Comparison of ENCODE assay signal across 17 cellular contexts in the genomic region with DNA sequence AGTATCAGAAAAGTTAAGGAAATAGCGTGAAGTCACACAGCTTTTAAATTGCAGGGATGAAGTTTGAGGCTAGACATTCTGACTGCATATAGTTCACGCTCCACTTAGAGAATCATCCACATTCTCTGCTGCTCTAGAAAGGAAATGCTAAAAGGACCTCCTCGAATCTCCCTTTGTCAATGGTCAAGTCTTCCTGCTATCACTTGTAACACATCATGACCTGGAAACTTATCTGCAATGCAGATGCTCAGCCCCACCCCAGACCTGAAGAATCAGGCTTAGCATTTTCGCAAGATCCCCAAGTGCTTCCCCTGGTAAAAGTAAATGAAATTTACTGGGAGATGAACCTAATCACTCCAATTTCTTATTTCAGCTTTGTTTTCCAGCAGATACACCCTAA.
DNase-seq lines count a peak whose midpoint lies in the region; ATAC-seq, FAIRE-seq and TF ChIP-seq lines count a peak whose summit lies in the region.
"Had no signal": no experiment of that assay in that cellular context is flagged by ENCODE, and none has a peak within 500 bp of the region (broad histone marks: within the 10 kb centered on the region; RNA-seq: fewer than 3 reads in every experiment).

No MANE protein-coding gene starts in this region.

- H2AK5ac ChIP-seq in H1 (ENCODE audit: low read depth, low read length) (no peak overlapping the region), mesenchymal stem cell (ENCODE audit: low read length, severe bottlenecking) (peak overlapping the region; percentile 16)

- no peak overlapping the region for H3K4me3 ChIP-seq in GM23338
- H3K4me3 ChIP-seq in PC-9, result no peak overlapping the region
- H3K4me3 ChIP-seq in H1 (ENCODE audit: extremely low read depth in 1 of 4, insufficient read depth in 2 of 4, low read depth in 3 of 4, low read length in 4 of 4), result 0 out of 8 replicates have a peak overlapping the region, but pooled peaks of 1 of the 4 experiments have one; percentile 3
- H3K4me3 ChIP-seq in mesenchymal stem cell (ENCODE audit: insufficient read depth in 1 of 2, low read depth in 1 of 2, low read length in 2 of 2), result no peak overlapping the region
- H3K4me3 ChIP-seq in gastroesophageal sphincter, result no peak overlapping the region
- H3K4me3 ChIP-seq: A549 had no signal

- H3K23me2 ChIP-seq in H1 (ENCODE audit: low read depth, low read length), result no peaks in the 10 kb centered on the region

- H3K56ac ChIP-seq in H1 (replicated peaks; ENCODE audit: insufficient read length, low read depth, low read length), result no peak overlapping the region

- H3F3A ChIP-seq in GM23338 (replicated peaks; ENCODE audit: low read depth), result no peaks in the 10 kb centered on the region
- H3F3A ChIP-seq in PC-9 (ENCODE audit: insufficient read depth, low read depth), result peaks cover 9% of the 10 kb centered on the region; the same call in 1 of the 2 replicates

- H2AFZ ChIP-seq in GM23338 (no peak overlapping the region), PC-9 (no peak overlapping the region), H1 (ENCODE audit: low read length) (no peak overlapping the region), mesenchymal stem cell (ENCODE audit: low read depth, low read length) (no peak overlapping the region)

- peak overlapping the region; percentile 36 for H3K4me2 ChIP-seq in GM23338
- no peak overlapping the region for H3K4me2 ChIP-seq in PC-9
- peak overlapping the region; percentile 17 to 35; a peak in 2 of 4 replicates for H3K4me2 ChIP-seq in H1 (ENCODE audit: insufficient read depth in 1 of 2, low read depth in 2 of 2, low read length in 2 of 2)
- H3K4me2 ChIP-seq in mesenchymal stem cell (ENCODE audit: low read length, poor library complexity, severe bottlenecking), result no peak overlapping the region
- H3K4me2 ChIP-seq: A549 had no signal

- H3K36me3 ChIP-seq in GM23338 (ENCODE audit: insufficient read depth), result no peaks in the 10 kb centered on the region
- no peaks in the 10 kb centered on the region for H3K36me3 ChIP-seq in PC-9 (ENCODE audit: low read depth)
- no peaks in the 10 kb centered on the region for H3K36me3 ChIP-seq in H1 (ENCODE audit: control insufficient read depth in 2 of 4, insufficient read depth in 4 of 4, low read length in 3 of 4)
- H3K36me3 ChIP-seq in mesenchymal stem cell (ENCODE audit: control insufficient read depth in 1 of 2, insufficient read depth in 2 of 2, low read depth in 1 of 2, low read length in 2 of 2), result no peaks in the 10 kb centered on the region
- H3K36me3 ChIP-seq in gastroesophageal sphincter, result no peaks in the 10 kb centered on the region

- H3K14ac ChIP-seq in H1 (ENCODE audit: insufficient read length) (no peak overlapping the region), mesenchymal stem cell (ENCODE audit: low read length in 2 of 2) (no peak overlapping the region)

- H3K9ac ChIP-seq in H1 (replicated peaks in 1 of 4; ENCODE audit: extremely low read depth in 1 of 4, low read depth in 3 of 4, low read length in 3 of 4) (no peak overlapping the region), mesenchymal stem cell (ENCODE audit: low read length) (no peak overlapping the region)

- POLR2A ChIA-PET in PC-9 (lab: Charles Lee; ENCODE audit: unreplicated experiment), result no interaction called here
- POLR2A ChIA-PET in H1 (lab: Charles Lee; ENCODE audit: partially characterized antibody), result no interaction called here

- H4K20me1 ChIP-seq in GM23338 (replicated peaks; ENCODE audit: insufficient read depth) (no peaks in the 10 kb centered on the region), PC-9 (ENCODE audit: insufficient read depth) (no peaks in the 10 kb centered on the region), H1 (replicated peaks in 1 of 2; ENCODE audit: control insufficient read depth in 1 of 2, insufficient read depth in 2 of 2, low read length in 2 of 2) (no peaks in the 10 kb centered on the region)

- TF ChIP-seq EP300 in H1 (IDR thresholded peaks at IDR 0.05; ENCODE audit: borderline replicate concordance in 1 of 2, low read depth in 2 of 2, low read length in 2 of 2) (no peak), gastroesophageal sphincter (IDR thresholded peaks at IDR 0.05) (no peak)

- peak; percentile 24; the same call in 1 of the 3 replicates for ATAC-seq in GM23338
- no peak for ATAC-seq in gastroesophageal sphincter
- no peak for ATAC-seq in HG03280 (IDR thresholded peaks at IDR 0.05; ENCODE audit: unreplicated experiment)
- ATAC-seq: A549, HepG2 had no signal

- H2BK5ac ChIP-seq in H1 (ENCODE audit: low read depth, low read length) (no peak overlapping the region), mesenchymal stem cell (ENCODE audit: low read depth, low read length, poor library complexity, severe bottlenecking) (no peak overlapping the region)

- no peak for TF ChIP-seq POLR2A in H1 (IDR thresholded peaks at IDR 0.05; ENCODE audit: control extremely low read depth in 1 of 2, low read depth in 2 of 2, low read length in 2 of 2)
- no peak for TF ChIP-seq POLR2A in gastroesophageal sphincter (IDR thresholded peaks at IDR 0.05)

- 0 out of 2 replicates have a peak overlapping the region, but pooled peaks have one; percentile 17 for H3K18ac ChIP-seq in H1 (ENCODE audit: extremely low read depth, low read length)
- no peak overlapping the region for H3K18ac ChIP-seq in mesenchymal stem cell (ENCODE audit: low read depth in 1 of 2, low read length in 2 of 2)

- H2BK120ac ChIP-seq in H1 (replicated peaks; ENCODE audit: low read depth, low read length) (no peak overlapping the region), mesenchymal stem cell (ENCODE audit: low read depth, low read length) (no peak overlapping the region)

- DNase-seq in GM23338 (ENCODE audit: low spot score) (peak; percentile 51), PC-9 (no peak), H1 (ENCODE audit: low read depth in 1 of 2, low spot score in 2 of 2) (no peak), mesenchymal stem cell (no peak), KBM-7 (no peak)
- DNase-seq: AML-193; Calu3; CD4-positive, alpha-beta T cell; DMS79 treated with DMSO at 0.1 percent for 48 hours; GF-D8 had no signal

- H3K23ac ChIP-seq in H1 (ENCODE audit: insufficient read length), result no peak overlapping the region
- no peak overlapping the region for H3K23ac ChIP-seq in mesenchymal stem cell (ENCODE audit: low read length in 2 of 2)

- H2BK12ac ChIP-seq in H1 (ENCODE audit: low read depth, low read length) (no peak overlapping the region), mesenchymal stem cell (ENCODE audit: low read length in 2 of 2) (no peak overlapping the region)

- H3K9me3 ChIP-seq in PC-9 (ENCODE audit: insufficient read depth, low read depth), result peaks cover 4% of the 10 kb centered on the region; the same call in 1 of the 2 replicates
- no peaks in the 10 kb centered on the region for H3K9me3 ChIP-seq in H1 (ENCODE audit: insufficient read depth in 2 of 2, low read depth in 1 of 2, low read length in 1 of 2)
- H3K9me3 ChIP-seq in mesenchymal stem cell (ENCODE audit: control insufficient read depth, low read length), result no peaks in the 10 kb centered on the region
- no peaks in the 10 kb centered on the region for H3K9me3 ChIP-seq in gastroesophageal sphincter
- H3K9me3 ChIP-seq: A549 had no signal

- 68% methylated on average over 4 of the region's 4 CpGs; no CpG with 5 or more reads in 1 of the 2 experiments for WGBS in H1 (ENCODE audit: extremely low coverage in 1 of 2, insufficient coverage in 1 of 2, insufficient read length in 1 of 2, insufficient replicate concordance in 2 of 2, low coverage in 1 of 2, low lambda C conversion rate in 2 of 2, missing lambda C conversion rate in 1 of 2), 2 experiments
- 65% methylated on average over 4 of the region's 4 CpGs for WGBS in mesenchymal stem cell
- WGBS in gastroesophageal sphincter (ENCODE audit: low coverage in 1 of 2), 2 donors, result 59 to 63% methylated on average over 3 to 4 of the region's 4 CpGs

- H3K4me1 Mint-ChIP-seq in GM23338, result peaks cover 58% of the 10 kb centered on the region

- no peak overlapping the region for H4K5ac ChIP-seq in H1 (ENCODE audit: insufficient read length, low read depth, low read length)

- H3K4ac ChIP-seq in H1 (replicated peaks; ENCODE audit: insufficient read length, low read depth, low read length), result no peak overlapping the region
- H3K4ac ChIP-seq in mesenchymal stem cell (ENCODE audit: low read depth in 1 of 2, low read length in 2 of 2), result no peak overlapping the region

- CTCF ChIA-PET in PC-9 (lab: Charles Lee), result interaction anchor here (0.6 kb wide), 1 partner anchor 631 kb away, joined by 3 read pairs; no protein-coding TSS in a partner anchor
- CTCF ChIA-PET in H1 (lab: Charles Lee; ENCODE audit: partially characterized antibody), result no interaction called here

- no peaks in the 10 kb centered on the region for H3K27me3 Mint-ChIP-seq in GM23338 (ENCODE audit: insufficient read depth, low read depth, poor library complexity)
- H3K27me3 Mint-ChIP-seq: CD4-positive, alpha-beta T cell had no signal

- no peak for TF ChIP-seq RAD21 in H1 (IDR thresholded peaks at IDR 0.05 in 1 of 2, conservative IDR thresholded peaks at IDR 0.05 in 1 of 2; ENCODE audit: low read depth in 2 of 2, low read length in 2 of 2)

- peaks cover 11% of the 10 kb centered on the region; the same call in 1 of the 2 replicates for H3K79me2 ChIP-seq in GM23338 (replicated peaks; ENCODE audit: insufficient read depth)
- H3K79me2 ChIP-seq in PC-9 (ENCODE audit: low read depth), result peaks cover 4% of the 10 kb centered on the region; the same call in 1 of the 2 replicates
- peaks cover 0 to 5% of the 10 kb centered on the region in 2 experiments; a peak in 1 of 4 replicates for H3K79me2 ChIP-seq in H1 (ENCODE audit: control insufficient read depth in 1 of 2, insufficient read depth in 2 of 2, low read length in 2 of 2)

- no peaks in the 10 kb centered on the region for H3K36me3 Mint-ChIP-seq in GM23338 (ENCODE audit: low read depth)

- H3K79me1 ChIP-seq in H1 (ENCODE audit: low read depth, low read length) (no peaks in the 10 kb centered on the region), mesenchymal stem cell (replicated peaks; ENCODE audit: low read length, poor library complexity, severe bottlenecking) (peaks cover 8% of the 10 kb centered on the region)

- no peak overlapping the region for H2BK20ac ChIP-seq in H1 (ENCODE audit: low read length)

- H4K91ac ChIP-seq in H1 (replicated peaks; ENCODE audit: insufficient read length, low read length), result no peak overlapping the region
- H4K91ac ChIP-seq in mesenchymal stem cell (ENCODE audit: low read length), result no peak overlapping the region

- in situ Hi-C loops in KBM-7 (cut with MboI; ENCODE audit: low pct_unique_long_range_greater_than_20kb, low sequenced_read_pairs), result no loop called here

- BruUV-seq in PC-9 (replicated peaks; lab: Mats Ljungman, UMichigan), result no TSS peak

- TF ChIP-seq CTCF in GM23338 (conservative IDR thresholded peaks at IDR 0.05; ENCODE audit: low read depth in 2 of 2) (no peak), PC-9 (conservative IDR thresholded peaks at IDR 0.05) (no peak), H1 (IDR thresholded peaks at IDR 0.05; ENCODE audit: control extremely low read depth in 1 of 3, insufficient read depth in 1 of 3, low read depth in 1 of 3, low read length in 3 of 3) (no peak), gastroesophageal sphincter (IDR thresholded peaks at IDR 0.05) (no peak)

- H3K4me1 ChIP-seq in GM23338 (ENCODE audit: insufficient read depth) (peaks cover 53% of the 10 kb centered on the region), PC-9 (replicated peaks; ENCODE audit: insufficient read depth) (peaks cover 15% of the 10 kb centered on the region), H1 (replicated peaks in 1 of 4; ENCODE audit: control insufficient read depth in 3 of 4, insufficient read depth in 4 of 4, low read length in 3 of 4) (peaks cover 5 to 19% (median 12%) of the 10 kb centered on the region in 4 experiments), mesenchymal stem cell (ENCODE audit: control insufficient read depth, insufficient read depth, low read depth, low read length) (peaks cover 5% of the 10 kb centered on the region), gastroesophageal sphincter (no peaks in the 10 kb centered on the region)
- H3K4me1 ChIP-seq: A549 had no signal

- no peak overlapping the region for H2BK15ac ChIP-seq in H1 (ENCODE audit: low read length)
- no peak overlapping the region for H2BK15ac ChIP-seq in mesenchymal stem cell (ENCODE audit: low read depth, poor library complexity, severe bottlenecking)

- H3K27ac ChIP-seq in GM23338 (ENCODE audit: low read depth) (peak overlapping the region; percentile 40; the same call in 1 of the 2 replicates), PC-9 (peak overlapping the region; percentile 64), H1 (ENCODE audit: low read depth, low read length) (no peak overlapping the region), mesenchymal stem cell (ENCODE audit: low read length, poor library complexity, severe bottlenecking) (no peak overlapping the region), gastroesophageal sphincter (no peak overlapping the region)
- H3K27ac ChIP-seq: 22Rv1, A549, C4-2B had no signal

- H4K8ac ChIP-seq in H1 (ENCODE audit: extremely low read depth, insufficient read depth, low read length) (no peak overlapping the region), mesenchymal stem cell (ENCODE audit: low read length) (no peak overlapping the region)

- peak; percentile 60 for FAIRE-seq in H1 (lab: Jason Lieb, UNC)
- FAIRE-seq: A549, HepG2, HTR-8/SVneo had no signal

- peak overlapping the region; percentile 11; the same call in 1 of the 3 replicates for H3K4me3 Mint-ChIP-seq in GM23338
- H3K4me3 Mint-ChIP-seq: CD4-positive, alpha-beta T cell had no signal

- intact Hi-C loops in PC-9 (cut with micrococcal nuclease; ENCODE audit: unreplicated experiment), result no loop called here

- peak overlapping the region; percentile 28 for H3K27ac Mint-ChIP-seq in GM23338
- H3K27ac Mint-ChIP-seq: CD4-positive, alpha-beta T cell had no signal

- H3K9me3 Mint-ChIP-seq in GM23338, result no peaks in the 10 kb centered on the region
- H3K9me3 Mint-ChIP-seq: CD4-positive, alpha-beta T cell had no signal

- no peaks in the 10 kb centered on the region for H3K27me3 ChIP-seq in GM23338 (ENCODE audit: insufficient read depth)
- no peaks in the 10 kb centered on the region for H3K27me3 ChIP-seq in PC-9 (ENCODE audit: insufficient read depth, low read depth)
- H3K27me3 ChIP-seq in H1 (replicated peaks in 1 of 4; ENCODE audit: control insufficient read depth in 3 of 4, extremely low read depth in 1 of 4, insufficient read depth in 3 of 4, low read length in 3 of 4), result no peaks in the 10 kb centered on the region
- no peaks in the 10 kb centered on the region for H3K27me3 ChIP-seq in mesenchymal stem cell (ENCODE audit: control insufficient read depth in 1 of 2, insufficient read depth in 1 of 2, low read length in 2 of 2)
- H3K27me3 ChIP-seq in gastroesophageal sphincter, result peaks cover 4% of the 10 kb centered on the region

- no peaks in the 10 kb centered on the region for H3K9me2 ChIP-seq in GM23338 (ENCODE audit: insufficient read depth)
- H3K9me2 ChIP-seq in PC-9 (ENCODE audit: insufficient read depth), result no peaks in the 10 kb centered on the region; the same call in 1 of the 2 replicates

Comparison
In these comparisons a context has a peak if more than half of its experiments do, and no peak if none do; other contexts are left out.
1. H3K27ac ChIP-seq: peak in GM23338 (single experiment) and PC-9 (single experiment); none in H1 (single experiment), mesenchymal stem cell (single experiment) and gastroesophageal sphincter (0 of 4).
2. H3K4me2 ChIP-seq: peak in GM23338 (single experiment) and H1 (2 of 2); none in PC-9 (single experiment) and mesenchymal stem cell (single experiment).